ENCODE assay signal across 15 cellular contexts in genomic region chr16:10601444-10602401, GRCh38. TPM values are rescaled to one million over a fixed set of nuclear protein-coding genes. Genes with fewer than 3 reads are reported as not detected.
DNase-seq lines count a peak whose midpoint lies in the region; ATAC-seq and TF ChIP-seq lines count a peak whose summit lies in the region.
"Had no signal": no experiment of that assay in that cellular context is flagged by ENCODE, and none has a peak within 500 bp of the region (broad histone marks: within the 10 kb centered on the region; RNA-seq: fewer than 3 reads in every experiment).

No MANE protein-coding gene starts in this region.

- no peak overlapping the region for H3K4me3 Mint-ChIP-seq in WTC11
- H3K4me3 Mint-ChIP-seq: activated T-cell treated with anti-CD3 and anti-CD28 coated beads, Interleukin-2, amount 50 U/mL, for 72 hours had no signal

- H3K4me3 ChIP-seq in GM12865 (ENCODE audit: low read depth, low read length) (no peak overlapping the region), heart right ventricle (no peak overlapping the region), mucosa of descending colon (no peak overlapping the region)
- H3K4me3 ChIP-seq: HAP-1 had no signal

- DNase-seq in GM12865 (ENCODE audit: low read depth) (peak; percentile 27), WTC11 (ENCODE audit: low spot score) (no peak), heart right ventricle (peak; percentile 34 to 56), mucosa of descending colon (peak; percentile 69 to 76 (median 75)), UCSD-AML1 (lab: John Stamatoyannopoulos, UW; ENCODE audit: unreplicated experiment) (no peak), NCI-H1105 (lab: John Stamatoyannopoulos, UW) (no peak)
- DNase-seq: activated CD4-positive, alpha-beta T cell treated with anti-CD3 and anti-CD28 coated beads, Interleukin-2, amount 50 U/mL, for 48 hours; activated T-cell treated with anti-CD3 and anti-CD28 coated beads, Interleukin-2, amount 50 U/mL, for 72 hours; Karpas-422; NCI-H774; occipital lobe; stimulated activated naive CD4-positive, alpha-beta T cell treated with Interleukin-2 at 50 U/mL for 16 hours had no signal

- H3K4me1 ChIP-seq in heart right ventricle (peaks cover 0 to 45% (median 33%) of the 10 kb centered on the region in 9 donors), mucosa of descending colon (ENCODE audit: low read depth) (peaks cover 43% of the 10 kb centered on the region)
- H3K4me1 ChIP-seq: HAP-1 had no signal

- intact Hi-C loops in heart right ventricle (cut with DNase I): no loop called here
- intact Hi-C loops in mucosa of descending colon (cut with DNase I, micrococcal nuclease): no loop called here

- peaks cover 0 to 3% (median 0%) of the 10 kb centered on the region in 11 donors for H3K9me3 ChIP-seq in heart right ventricle
- no peaks in the 10 kb centered on the region for H3K9me3 ChIP-seq in mucosa of descending colon
- H3K9me3 ChIP-seq: HAP-1 had no signal

- H3K27me3 ChIP-seq in heart right ventricle: peaks cover 0 to 4% (median 0%) of the 10 kb centered on the region in 7 donors

- ATAC-seq in WTC11 (no peak), heart right ventricle (peak; percentile 63 to 84 (median 82)), mucosa of descending colon (peak; percentile 41), GM21717 (IDR thresholded peaks at IDR 0.05; ENCODE audit: unreplicated experiment) (no peak), GM19455 (IDR thresholded peaks at IDR 0.05; ENCODE audit: unreplicated experiment) (no peak)

- H3K4me1 Mint-ChIP-seq in WTC11: peaks cover 18% of the 10 kb centered on the region

- 31 to 41% methylated on average over 13 of the region's 13 CpGs for WGBS in heart right ventricle, 2 donors

- POLR2A ChIA-PET in WTC11 (lab: Charles Lee): interaction anchor here (1.3 kb wide), 1 partner anchor 16 kb away, joined by 4 read pairs; no protein-coding TSS in a partner anchor

- H3K27ac Mint-ChIP-seq in WTC11: no peak overlapping the region
- H3K27ac Mint-ChIP-seq: activated T-cell treated with anti-CD3 and anti-CD28 coated beads, Interleukin-2, amount 50 U/mL, for 72 hours had no signal

- H3K36me3 ChIP-seq in heart right ventricle (no peaks in the 10 kb centered on the region), mucosa of descending colon (ENCODE audit: low read depth) (no peaks in the 10 kb centered on the region)
- H3K36me3 ChIP-seq: HAP-1 had no signal

- CTCF ChIA-PET in WTC11 (lab: Charles Lee): interaction anchor here (1.1 kb wide), 1 partner anchor 66 kb away, joined by 3 read pairs; no protein-coding TSS in a partner anchor

- H3K27ac ChIP-seq in heart right ventricle: peak overlapping the region in 7 of 10 donors; percentile 20 to 63 (median 56)

- TF ChIP-seq CTCF in GM12865 (IDR thresholded peaks at IDR 0.05; ENCODE audit: insufficient read depth, low read depth, low read length, missing control alignments) (no peak), WTC11 (IDR thresholded peaks at IDR 0.05) (no peak), heart right ventricle (IDR thresholded peaks at IDR 0.05) (no peak), mucosa of descending colon (IDR thresholded peaks at IDR 0.05) (no peak)

- no peaks in the 10 kb centered on the region for H3K27me3 Mint-ChIP-seq in WTC11 (ENCODE audit: low read depth)

- H3K9me3 Mint-ChIP-seq in WTC11: no peaks in the 10 kb centered on the region
- H3K9me3 Mint-ChIP-seq: activated T-cell treated with anti-CD3 and anti-CD28 coated beads, Interleukin-2, amount 50 U/mL, for 72 hours had no signal

- no peaks in the 10 kb centered on the region for H3K36me3 Mint-ChIP-seq in WTC11

TF ChIP-seq in WTC11, 78 proteins besides CTCF, POLR2A, EP300 and RAD21:
- TF ChIP-seq GABPB1 (CRISPR knock-in tag; IDR thresholded peaks at IDR 0.05): peak; percentile 48; the same call in 1 of the 2 replicates
- no peak for TF ChIP-seq CBFB (CRISPR knock-in tag; IDR thresholded peaks at IDR 0.05; ENCODE audit: low read depth)
TF ChIP-seq in WTC11: peak in this region for 1.

RNA-seq across cellular contexts. Expression of gene EMP2, which starts 21.3 kb away (rescaled TPM):
- total RNA-seq in WTC11 (2021): 15.2 to 16.7 TPM (median 16.4 TPM) in 3 replicates
- total RNA-seq in heart right ventricle: 100 to 1,000 TPM in 1 of 10 donors, 10 to 100 TPM in 9; 44.6 to 108 (median 62.0) TPM
- 10 to 100 TPM; 36.1 to 40.9 TPM for polyA plus RNA-seq in heart right ventricle
- 10 to 100 TPM; 73.0 to 92.9 (median 84.3) TPM for total RNA-seq in mucosa of descending colon

Comparison
In these comparisons a context has a peak if more than half of its experiments do, and no peak if none do; other contexts are left out.
1. DNase-seq: peak in GM12865 (single experiment), heart right ventricle (2 of 2) and mucosa of descending colon (3 of 3); none in WTC11 (single experiment), UCSD-AML1 (single experiment) and NCI-H1105 (single experiment).
2. ATAC-seq: peak in heart right ventricle (8 of 8) and mucosa of descending colon (single experiment); none in WTC11 (single experiment), GM21717 (single experiment) and GM19455 (single experiment).